ENCODE assay signal across 21 cellular contexts in the genomic region with DNA sequence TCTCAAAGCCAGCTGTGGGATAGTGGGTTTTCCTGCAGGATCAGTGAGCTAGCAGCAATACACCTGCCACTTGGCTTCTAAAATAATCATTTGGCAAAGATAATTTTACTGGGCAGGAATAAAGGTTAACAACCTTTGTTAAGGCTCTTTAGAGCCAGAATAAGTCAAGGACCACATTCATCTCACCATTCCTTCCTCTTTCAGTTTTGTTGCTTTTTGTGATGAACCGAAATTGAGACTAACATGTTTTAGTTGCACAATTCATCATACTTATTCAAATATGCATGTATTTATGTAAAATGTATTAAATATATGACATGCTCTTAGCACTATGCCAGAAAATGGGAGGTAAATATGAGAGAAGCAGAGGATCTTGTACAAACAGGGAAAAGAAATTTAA.
"Had no signal": no experiment of that assay in that cellular context is flagged by ENCODE, and none has a peak within 500 bp of the region (broad histone marks: within the 10 kb centered on the region; RNA-seq: fewer than 3 reads in every experiment).

No MANE protein-coding gene starts in this region.

- ATAC-seq: foreskin keratinocyte; naive thymus-derived CD4-positive, alpha-beta T cell; psoas muscle; right lobe of liver; stimulated activated naive B cell treated with anti-CD40 and anti-IgM and Interleukin-4, amounts not matched to agents 10 μg/mL and 1 μg/mL and 100 μg/mL, for 72 hours; stimulated activated naive CD8-positive, alpha-beta T cell treated with anti-CD3 and anti-CD28 coated beads, Interleukin-15, amount 100 ng/mL, for 72 hours had no signal

- FAIRE-seq: endothelial cell of umbilical vein, keratinocyte had no signal

- H3K27ac ChIP-seq: coronary artery, foreskin keratinocyte, neutrophil, psoas muscle, right lobe of liver, spleen, thoracic aorta, transverse colon had no signal

- H3K4me3 ChIP-seq: coronary artery, psoas muscle, right lobe of liver, spleen, thoracic aorta, transverse colon had no signal

- H3K4me1 ChIP-seq: foreskin keratinocyte, psoas muscle, right lobe of liver, spleen, transverse colon had no signal

- H3K9me3 ChIP-seq: neutrophil, psoas muscle, right lobe of liver, thoracic aorta, transverse colon had no signal

- DNase-seq: effector CD4-positive, alpha-beta T cell; endodermal cell; erythroblast; foreskin keratinocyte; immature natural killer cell; naive thymus-derived CD4-positive, alpha-beta T cell; psoas muscle; retina; right lobe of liver; spleen; stimulated activated CD4-positive, alpha-beta T cell treated with anti-CD3 and anti-CD28 coated beads, Interleukin-15, amount 100 ng/mL, for 24 hours; stimulated activated CD4-positive, alpha-beta T cell treated with anti-CD3 and anti-CD28 coated beads, Interleukin-1b, Interleukin-23, amount 100 ng/mL, for 48 hours; stimulated activated CD4-positive, alpha-beta T cell treated with anti-CD3 and anti-CD28 coated beads, Interleukin-4, amount 100 ng/mL, for 4 hours; stimulated activated naive B cell treated with anti-CD40 and anti-IgM and Interleukin-4, amounts not matched to agents 10 μg/mL and 1 μg/mL and 100 μg/mL, for 72 hours; stimulated activated naive CD8-positive, alpha-beta T cell treated with anti-CD3 and anti-CD28 coated beads, Interleukin-15, amount 100 ng/mL, for 72 hours; transverse colon had no signal

- H3K27me3 ChIP-seq: foreskin keratinocyte, neutrophil, right lobe of liver, spleen, transverse colon had no signal

- H3K36me3 ChIP-seq: neutrophil, right lobe of liver, spleen, thoracic aorta, transverse colon had no signal
